Comparison of ENCODE assay signal across 11 cellular contexts in genomic region chr5:76622973-76623596, GRCh38. TPM values are rescaled to one million over a fixed set of nuclear protein-coding genes. Genes with fewer than 3 reads are reported as not detected.
A peak's percentile ranks its signal among the peaks of the same experiment; 100 is the strongest.
DNase-seq lines count a peak whose midpoint lies in the region; ATAC-seq and TF ChIP-seq lines count a peak whose summit lies in the region.
"Had no signal": no experiment of that assay in that cellular context is flagged by ENCODE, and none has a peak within 500 bp of the region (broad histone marks: within the 10 kb centered on the region; RNA-seq: fewer than 3 reads in every experiment).

TSS of gene F2RL2 (minus strand) at chr5:76623403. CDS start at chr5:76623230, 173 bp downstream.

- peak; percentile 82 for DNase-seq in A673 (ENCODE audit: low spot score)
- peak; percentile 82 for DNase-seq in HFFc6
- DNase-seq in islet precursor cell = peak; percentile 80
- DNase-seq in aorta = no peak
- DNase-seq in stimulated activated CD4-positive, alpha-beta T cell treated with anti-CD3 and anti-CD28 coated beads, Interleukin-12 subunit alpha, Interleukin-12 subunit beta, amount 100 ng/mL, for 4 hours = no peak
- DNase-seq: activated CD4-positive, alpha-beta T cell treated with anti-CD3 and anti-CD28 coated beads, Interleukin-2, amount 10 ng/mL, durations not matched to agents 24 days and 14 days; DMS79; effector CD8-positive, alpha-beta T cell had no signal

- intact Hi-C loops in A673 (cut with micrococcal nuclease; ENCODE audit: unreplicated experiment) (no loop called here), aorta (cut with DNase I) (no loop called here)

- H3K27ac Mint-ChIP-seq in HFFc6 (peak within 1 kb of the TSS; percentile 92), brain (peak within 1 kb of the TSS in 4 of 5 experiments; percentile 51 to 93 (median 72))
- H3K27ac Mint-ChIP-seq: activated CD4-positive, alpha-beta T cell treated with anti-CD3 and anti-CD28 coated beads, Interleukin-2, amount 10 ng/mL, durations not matched to agents 24 days and 14 days had no signal

- H3K9me3 ChIP-seq in A673 (ENCODE audit: low read depth, low read length, poor library complexity, severe bottlenecking) = no peaks in the 10 kb centered on the region
- no peaks in the 10 kb centered on the region for H3K9me3 ChIP-seq in aorta (ENCODE audit: control insufficient read depth, low read length)

- H3K4me3 Mint-ChIP-seq in HFFc6 = peak within 1 kb of the TSS; percentile 91
- H3K4me3 Mint-ChIP-seq in brain = peak within 1 kb of the TSS in 4 of 5 experiments; percentile 70 to 82 (median 76)
- H3K4me3 Mint-ChIP-seq: activated CD4-positive, alpha-beta T cell treated with anti-CD3 and anti-CD28 coated beads, Interleukin-2, amount 10 ng/mL, durations not matched to agents 24 days and 14 days had no signal

- ATAC-seq in HG02840 (IDR thresholded peaks at IDR 0.05; ENCODE audit: low FRiP score, unreplicated experiment) = no peak
- ATAC-seq in aorta (ENCODE audit: low FRiP score) = no peak
- ATAC-seq in HG02571 (IDR thresholded peaks at IDR 0.05; ENCODE audit: unreplicated experiment) = no peak

- CTCF ChIA-PET in A673 (lab: Charles Lee) = no interaction called here

- 16 to 19% methylated on average over 7 of the region's 7 CpGs for WGBS in aorta, 2 donors

- H3K27me3 ChIP-seq in A673 (replicated peaks; ENCODE audit: insufficient read depth, low read depth, low read length, poor library complexity) (no peaks in the 10 kb centered on the region), aorta (ENCODE audit: control insufficient read depth in 1 of 2, insufficient read depth in 2 of 2, low read length in 1 of 2) (no peaks in the 10 kb centered on the region)

- H3K4me1 Mint-ChIP-seq in HFFc6 (ENCODE audit: low read depth) (peaks cover 56% of the 10 kb centered on the region), brain (peaks cover 22% of the 10 kb centered on the region)

- peaks cover 46% of the 10 kb centered on the region for H3K4me1 ChIP-seq in A673 (ENCODE audit: insufficient read depth, low read length, poor library complexity, severe bottlenecking)
- H3K4me1 ChIP-seq in aorta (ENCODE audit: control insufficient read depth in 1 of 2, insufficient read depth in 2 of 2, low read length in 2 of 2) = no peaks in the 10 kb centered on the region

- H3K27ac ChIP-seq in A673 (ENCODE audit: low read depth, low read length, poor library complexity, severe bottlenecking) (peak within 1 kb of the TSS; percentile 26), aorta (ENCODE audit: low read depth in 1 of 2, low read length in 2 of 2) (no peak within 1 kb of the TSS)

- TF ChIP-seq CTCF in A673 (conservative IDR thresholded peaks at IDR 0.05; ENCODE audit: low read depth, low read length) (no peak), HFFc6 (IDR thresholded peaks at IDR 0.05) (no peak), brain (conservative IDR thresholded peaks at IDR 0.05) (no peak)

- H3K4me3 ChIP-seq in A673 (ENCODE audit: low read depth, low read length, poor library complexity, severe bottlenecking) = peak within 1 kb of the TSS; percentile 37
- no peak within 1 kb of the TSS for H3K4me3 ChIP-seq in aorta (ENCODE audit: low read length in 2 of 2)

- H3K27me3 Mint-ChIP-seq in HFFc6 (ENCODE audit: insufficient read depth) = peaks cover 2% of the 10 kb centered on the region
- H3K27me3 Mint-ChIP-seq in brain = no peaks in the 10 kb centered on the region
- H3K27me3 Mint-ChIP-seq: activated CD4-positive, alpha-beta T cell treated with anti-CD3 and anti-CD28 coated beads, Interleukin-2, amount 10 ng/mL, durations not matched to agents 24 days and 14 days had no signal

- peaks cover 32% of the 10 kb centered on the region for H3K36me3 Mint-ChIP-seq in HFFc6 (ENCODE audit: low read depth)
- no peaks in the 10 kb centered on the region for H3K36me3 Mint-ChIP-seq in brain

- no peaks in the 10 kb centered on the region for H3K9me3 Mint-ChIP-seq in HFFc6
- H3K9me3 Mint-ChIP-seq in brain = no peaks in the 10 kb centered on the region
- H3K9me3 Mint-ChIP-seq: activated CD4-positive, alpha-beta T cell treated with anti-CD3 and anti-CD28 coated beads, Interleukin-2, amount 10 ng/mL, durations not matched to agents 24 days and 14 days had no signal

- H3K36me3 ChIP-seq in A673 (ENCODE audit: insufficient read depth, low read length, poor library complexity, severe bottlenecking) = peaks cover 3% of the 10 kb centered on the region
- H3K36me3 ChIP-seq in aorta (ENCODE audit: control insufficient read depth in 1 of 2, insufficient read depth in 2 of 2, low read length in 1 of 2) = no peaks in the 10 kb centered on the region

- TSS peak; percentile 71 for BruUV-seq in A673 (replicated peaks; lab: Mats Ljungman, UMichigan)

- POLR2A ChIA-PET in A673 (lab: Charles Lee; ENCODE audit: low non-redundant PET) = no interaction called here

RNA-seq across cellular contexts. Expression of gene F2RL2, which starts in this region (rescaled TPM):
- total RNA-seq in A673 (2021) (14.0 and 14.4 TPM in 2 replicates), aorta (under 1 TPM; 0.32 to 0.51 TPM)
- 10 to 100 TPM; 40.8 to 87.2 (median 54.3) TPM for total RNA-seq in HFFc6 (2021; fragmentation: NEBNext Ultra II Directional; extraction: Animal tissue kit (Norgen Biotek cat#: 25700))
- polyA plus RNA-seq in brain (ENCODE audit: insufficient read depth, low read depth, low replicate concordance) (not detected), aorta (1 to 10 TPM in 1 of 2 donors, under 1 TPM in 1; 0.50 to 4.4 TPM)
- total RNA-seq: activated CD4-positive, alpha-beta T cell treated with anti-CD3 and anti-CD28 coated beads, Interleukin-2, amount 10 ng/mL, durations not matched to agents 24 days and 14 days had no signal

Comparison
In these comparisons a context has a peak if more than half of its experiments do, and no peak if none do; other contexts are left out.
1. DNase-seq: peak in A673 (single experiment), HFFc6 (single experiment) and islet precursor cell (single experiment); none in aorta (0 of 2) and stimulated activated CD4-positive, alpha-beta T cell treated with anti-CD3 and anti-CD28 coated beads, Interleukin-12 subunit alpha, Interleukin-12 subunit beta, amount 100 ng/mL, for 4 hours (single experiment).